26 cellular contexts compared by ENCODE assay signal in genomic region chr16:1394367-1394951, GRCh38. TPM values are rescaled to one million over a fixed set of nuclear protein-coding genes. Genes with fewer than 3 reads are reported as not detected.
DNase-seq lines count a peak whose midpoint lies in the region; ATAC-seq, FAIRE-seq and TF ChIP-seq lines count a peak whose summit lies in the region.
"Had no signal": no experiment of that assay in that cellular context is flagged by ENCODE, and none has a peak within 500 bp of the region (broad histone marks: within the 10 kb centered on the region; RNA-seq: fewer than 3 reads in every experiment).

No MANE protein-coding gene starts in this region.

- intact Hi-C loops in Right ventricle myocardium inferior (cut with DNase I), result no loop called here

- H3K4me3 ChIP-seq in right atrium auricular region (no peak overlapping the region), HEK293 (ENCODE audit: low read depth, low read length) (no peak overlapping the region)
- H3K4me3 ChIP-seq: A549, GM23248 had no signal

- POLR2A ChIA-PET in HEK293 (lab: Yijun Ruan, JAX), result no interaction called here

- TF ChIP-seq CTCF in right atrium auricular region (IDR thresholded peaks at IDR 0.05), result no peak
- TF ChIP-seq CTCF in HEK293 (tag by site-specific recombination; IDR thresholded peaks at IDR 0.05), result no peak
- no peak for TF ChIP-seq CTCF in D721Med (IDR thresholded peaks at IDR 0.05; ENCODE audit: insufficient read depth, missing control alignments)

- CTCF ChIA-PET in HEK293 (lab: Yijun Ruan, JAX), result interaction anchor here (0.6 to 1.0 kb wide), 3 partner anchors 14 to 30 kb away, joined by 3 read pairs; no protein-coding TSS in a partner anchor

- FAIRE-seq in D721Med (lab: Jason Lieb, UNC), result no peak
- FAIRE-seq: A549, GM12891, GM19239 had no signal

- H3K9me3 ChIP-seq in right atrium auricular region (no peaks in the 10 kb centered on the region), HEK293 (ENCODE audit: control insufficient read depth, insufficient read depth, low read depth, low read length) (no peaks in the 10 kb centered on the region)
- H3K9me3 ChIP-seq: A549 had no signal

- no peaks in the 10 kb centered on the region for H3K4me1 ChIP-seq in right atrium auricular region
- no peaks in the 10 kb centered on the region for H3K4me1 ChIP-seq in HEK293 (ENCODE audit: control insufficient read depth, insufficient read depth, low read length)
- H3K4me1 ChIP-seq: A549 had no signal

- H3K27me3 ChIP-seq in right atrium auricular region, result no peaks in the 10 kb centered on the region

- peak; percentile 45 for DNase-seq in Right ventricle myocardium inferior (ENCODE audit: missing footprints)
- no peak for DNase-seq in right atrium auricular region (ENCODE audit: low spot score)
- no peak for DNase-seq in D721Med (ENCODE audit: insufficient read length, low spot score)
- DNase-seq in GF-D8 (lab: John Stamatoyannopoulos, UW), result no peak
- DNase-seq: AML-193; Calu3; CD4-positive, alpha-beta memory T cell; DMS 273 treated with DMSO at 0.1 percent for 48 hours; DMS53; DND-41; EL; GM23248; HCEC 1CT; HFFc6; KG1 had no signal

- peaks cover 51% of the 10 kb centered on the region for H3K36me3 ChIP-seq in right atrium auricular region
- H3K36me3 ChIP-seq in HEK293 (ENCODE audit: control insufficient read depth in 2 of 2, insufficient read depth in 1 of 2, low read length in 2 of 2), result peaks cover 0 to 48% of the 10 kb centered on the region in 2 experiments; a peak in 2 of 3 replicates

- no peak for ATAC-seq in Right ventricle myocardium inferior
- peak; percentile 8 for ATAC-seq in esophagus mucosa
- ATAC-seq: A549 had no signal

- H3K27ac ChIP-seq in right atrium auricular region (no peak overlapping the region), HEK293 (ENCODE audit: extremely low read depth, low read depth, low read length) (no peak overlapping the region)
- H3K27ac ChIP-seq: 22Rv1, A549, C4-2B, GM23248, HL-60 had no signal

TF ChIP-seq in HEK293, 187 proteins besides CTCF, POLR2A, EP300 and RAD21:
- TF ChIP-seq, protein P1, sequence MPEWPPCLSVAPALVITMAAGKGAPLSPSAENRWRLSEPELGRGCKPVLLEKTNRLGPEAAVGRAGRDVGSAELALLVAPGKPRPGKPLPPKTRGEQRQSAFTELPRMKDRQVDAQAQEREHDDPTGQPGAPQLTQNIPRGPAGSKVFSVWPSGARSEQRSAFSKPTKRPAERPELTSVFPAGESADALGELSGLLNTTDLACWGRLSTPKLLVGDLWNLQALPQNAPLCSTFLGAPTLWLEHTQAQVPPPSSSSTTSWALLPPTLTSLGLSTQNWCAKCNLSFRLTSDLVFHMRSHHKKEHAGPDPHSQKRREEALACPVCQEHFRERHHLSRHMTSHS (tag by site-specific recombination; IDR thresholded peaks at IDR 0.05), result no peak
- 0 out of 2 replicates have a peak, but pooled peaks have one; percentile 27 for TF ChIP-seq ZNF792 (tag by site-specific recombination; IDR thresholded peaks at IDR 0.05)
TF ChIP-seq in HEK293: peak in this region for 1.

RNA-seq across cellular contexts. Expression of gene UNKL, which starts 20.0 kb away (rescaled TPM):
- total RNA-seq in Right ventricle myocardium inferior (11.3 TPM), right atrium auricular region (10 to 100 TPM; 11.0 to 17.6 TPM), esophagus mucosa (5.3 TPM)

RNA-seq across cellular contexts. Expression of gene UQCC4, which starts 26.1 kb away (rescaled TPM):
- total RNA-seq in Right ventricle myocardium inferior (11.3 TPM), right atrium auricular region (10 to 100 TPM; 13.4 to 19.7 TPM), esophagus mucosa (13.7 TPM)

RNA-seq across cellular contexts. Expression of gene PERCC1, which starts 36.4 kb away (rescaled TPM):
- total RNA-seq in Right ventricle myocardium inferior (0.35 TPM), right atrium auricular region (not detected), esophagus mucosa (not detected)
- total RNA-seq: Calu3, G401, GM23248, H4, HFFc6, HT1080 had no signal

RNA-seq across cellular contexts. Expression of gene GNPTG, which starts 42.7 kb away (rescaled TPM):
- total RNA-seq in Right ventricle myocardium inferior (35.0 TPM), right atrium auricular region (10 to 100 TPM; 31.8 to 46.7 TPM), esophagus mucosa (25.7 TPM)

RNA-seq across cellular contexts. Expression of gene TSR3, which starts 42.8 kb away (rescaled TPM):
- total RNA-seq in Right ventricle myocardium inferior (54.6 TPM), right atrium auricular region (10 to 100 TPM; 72.8 to 73.7 TPM), esophagus mucosa (42.6 TPM)
